ENCODE assay signal across 14 cellular contexts in genomic region chr14:93028724-93029076, GRCh38.
DNase-seq lines count a peak whose midpoint lies in the region; FAIRE-seq and TF ChIP-seq lines count a peak whose summit lies in the region.
"Had no signal": no experiment of that assay in that cellular context is flagged by ENCODE, and none has a peak within 500 bp of the region (broad histone marks: within the 10 kb centered on the region; RNA-seq: fewer than 3 reads in every experiment).

No MANE protein-coding gene starts in this region.

- in situ Hi-C loops in Caki2 (cut with HindIII; ENCODE audit: low pct_unique_long_range_greater_than_20kb, low sequenced_read_pairs), result no loop called here

- CTCF ChIA-PET in RWPE1 (lab: Yijun Ruan, JAX), result no interaction called here

- DNase-seq in Caki2 (ENCODE audit: low read depth) (peak; percentile 63), RWPE1 (ENCODE audit: low spot score) (no peak), kidney (no peak), superior temporal gyrus (ENCODE audit: extremely low spot score) (peak; percentile 18), amniotic stem cell (lab: John Stamatoyannopoulos, UW) (no peak), RPMI8226 (no peak), GOT3 (lab: John Stamatoyannopoulos, UW) (no peak)
- DNase-seq: BE2C, MV-4-11, NCI-H1417 treated with DMSO at 0.1 percent for 48 hours, NCI-H2029, NCI-H510A treated with DMSO at 0.1 percent for 48 hours, SIG-M5 had no signal

- H3K4me3 ChIP-seq in kidney (ENCODE audit: low read length in 2 of 2), result no peak overlapping the region
- H3K4me3 ChIP-seq: HAP-1 had no signal

- H3K36me3 ChIP-seq in kidney (ENCODE audit: control insufficient read depth in 1 of 2, insufficient read depth in 2 of 2, low read length in 2 of 2), result no peaks in the 10 kb centered on the region
- H3K36me3 ChIP-seq: BE2C, HAP-1 had no signal

- H3K9me3 ChIP-seq in kidney (ENCODE audit: control insufficient read depth in 1 of 2, low read length in 2 of 2), result no peaks in the 10 kb centered on the region
- H3K9me3 ChIP-seq: BE2C, HAP-1 had no signal

- H3K27ac ChIP-seq in RWPE1, result peak overlapping the region; percentile 6; the same call in 1 of the 2 replicates
- peak overlapping the region; percentile 45 to 77 for H3K27ac ChIP-seq in kidney (ENCODE audit: low read depth in 2 of 2, low read length in 2 of 2)

- no peak overlapping the region for H3K9ac ChIP-seq in kidney (ENCODE audit: low read length in 2 of 2)

- POLR2A ChIA-PET in RWPE1 (lab: Yijun Ruan, JAX; ENCODE audit: low non-redundant PET), result no interaction called here

- FAIRE-seq in kidney (lab: Jason Lieb, UNC), result no peak

- TF ChIP-seq CTCF in RWPE1 (conservative IDR thresholded peaks at IDR 0.05; ENCODE audit: low read depth) (no peak), kidney (IDR thresholded peaks at IDR 0.05; ENCODE audit: borderline replicate concordance, extremely low read depth, insufficient read depth) (no peak)

- peaks cover 24% of the 10 kb centered on the region in 2 donors for H3K4me1 ChIP-seq in kidney (ENCODE audit: control insufficient read depth in 1 of 2, insufficient read depth in 1 of 2, low read depth in 1 of 2, low read length in 2 of 2)

- intact Hi-C loops in kidney (cut with DNase I), result no loop called here

Comparison
In these comparisons a context has a peak if more than half of its experiments do, and no peak if none do; other contexts are left out.
1. DNase-seq: peak in Caki2 (single experiment) and superior temporal gyrus (single experiment); none in RWPE1 (single experiment), kidney (single experiment), amniotic stem cell (single experiment), RPMI8226 (single experiment) and GOT3 (single experiment).